18 cellular contexts compared by ENCODE assay signal in genomic region chr9:14511452-14511851, GRCh38.
DNase-seq lines count a peak whose midpoint lies in the region; ATAC-seq, FAIRE-seq and TF ChIP-seq lines count a peak whose summit lies in the region.
"Had no signal": no experiment of that assay in that cellular context is flagged by ENCODE, and none has a peak within 500 bp of the region (broad histone marks: within the 10 kb centered on the region; RNA-seq: fewer than 3 reads in every experiment).

No MANE protein-coding gene starts in this region.

- H3K27me3 ChIP-seq in suprapubic skin, result no peaks in the 10 kb centered on the region
- H3K27me3 ChIP-seq in small intestine (ENCODE audit: control insufficient read depth in 2 of 2, insufficient read depth in 2 of 2, low read length in 2 of 2), result no peaks in the 10 kb centered on the region
- H3K27me3 ChIP-seq: adrenal gland, tibial artery had no signal

- no peaks in the 10 kb centered on the region for H3K36me3 Mint-ChIP-seq in activated T-helper 17 cell treated with anti-CD3 and anti-CD28 coated beads, Interleukin-2, amount 50 U/mL, for 72 hours (ENCODE audit: low read depth)

- TF ChIP-seq POLR2A in suprapubic skin (IDR thresholded peaks at IDR 0.05), result no peak

- H3K9me3 Mint-ChIP-seq in activated T-helper 17 cell treated with anti-CD3 and anti-CD28 coated beads, Interleukin-2, amount 50 U/mL, for 72 hours, result no peaks in the 10 kb centered on the region
- H3K9me3 Mint-ChIP-seq: nephron progenitor cell had no signal

- no peaks in the 10 kb centered on the region for H3K4me1 Mint-ChIP-seq in activated T-helper 17 cell treated with anti-CD3 and anti-CD28 coated beads, Interleukin-2, amount 50 U/mL, for 72 hours
- H3K4me1 Mint-ChIP-seq: nephron progenitor cell had no signal

- H3K36me3 ChIP-seq in suprapubic skin (no peaks in the 10 kb centered on the region), small intestine (ENCODE audit: control insufficient read depth in 2 of 2, insufficient read depth in 2 of 2, low read length in 2 of 2) (no peaks in the 10 kb centered on the region)
- H3K36me3 ChIP-seq: adrenal gland, tibial artery had no signal

- no peak overlapping the region for H3K4me3 ChIP-seq in suprapubic skin
- no peak overlapping the region for H3K4me3 ChIP-seq in small intestine (ENCODE audit: low read depth in 1 of 2, low read length in 2 of 2)
- H3K4me3 ChIP-seq: adrenal gland, skin epidermis, tibial artery had no signal

- H3K9me3 ChIP-seq in suprapubic skin, result no peaks in the 10 kb centered on the region
- no peaks in the 10 kb centered on the region for H3K9me3 ChIP-seq in small intestine (ENCODE audit: control insufficient read depth, low read depth)
- H3K9me3 ChIP-seq: adrenal gland, Caco-2, tibial artery had no signal

- no peak overlapping the region for H3K27ac Mint-ChIP-seq in activated T-helper 17 cell treated with anti-CD3 and anti-CD28 coated beads, Interleukin-2, amount 50 U/mL, for 72 hours
- H3K27ac Mint-ChIP-seq: nephron progenitor cell had no signal

- TF ChIP-seq EP300 in suprapubic skin (IDR thresholded peaks at IDR 0.05), result no peak

- H3K4me1 ChIP-seq in suprapubic skin, result no peaks in the 10 kb centered on the region
- no peaks in the 10 kb centered on the region for H3K4me1 ChIP-seq in small intestine (ENCODE audit: control insufficient read depth in 2 of 2, insufficient read depth in 1 of 2, low read depth in 1 of 2, low read length in 1 of 2)
- H3K4me1 ChIP-seq: adrenal gland, Caco-2, tibial artery had no signal

- FAIRE-seq in small intestine (lab: Jason Lieb, UNC), result no peak

- H3K27ac ChIP-seq in suprapubic skin (no peak overlapping the region), small intestine (ENCODE audit: low read depth in 1 of 2, low read length in 1 of 2) (no peak overlapping the region)
- H3K27ac ChIP-seq: adrenal gland, skin epidermis, tibial artery had no signal

- peaks cover 13% of the 10 kb centered on the region for H3K27me3 Mint-ChIP-seq in activated T-helper 17 cell treated with anti-CD3 and anti-CD28 coated beads, Interleukin-2, amount 50 U/mL, for 72 hours

- no peak overlapping the region for H3K4me3 Mint-ChIP-seq in activated T-helper 17 cell treated with anti-CD3 and anti-CD28 coated beads, Interleukin-2, amount 50 U/mL, for 72 hours
- H3K4me3 Mint-ChIP-seq: nephron progenitor cell had no signal

- DNase-seq in activated CD4-positive, CD25-positive, alpha-beta regulatory T cell (lab: John Stamatoyannopoulos, UW), result no peak
- no peak for DNase-seq in stimulated activated naive CD8-positive, alpha-beta T cell treated with anti-CD3 and anti-CD28 coated beads, Interleukin-15, Interleukin-2, amounts not matched to agents 100 U/mL and 50 U/mL, for 24 hours
- DNase-seq in suprapubic skin (ENCODE audit: low spot score in 2 of 2) (no peak), NCI-H748 (lab: John Stamatoyannopoulos, UW; ENCODE audit: unreplicated experiment) (no peak), small intestine (no peak)
- DNase-seq: 8988T, adrenal gland, Caco-2, H7, head of caudate nucleus, Karpas-422, NCI-H187, nephron progenitor cell, tibial artery had no signal

- no peak for TF ChIP-seq CTCF in suprapubic skin (IDR thresholded peaks at IDR 0.05)

- ATAC-seq in activated CD4-positive, CD25-positive, alpha-beta regulatory T cell treated with anti-CD3 and anti-CD28 coated beads, Interleukin-2, amount 50 U/mL, for 24 hours, result peak; percentile 48 to 71
- peak; percentile 93 for ATAC-seq in HG03025 (IDR thresholded peaks at IDR 0.05; ENCODE audit: low FRiP score, unreplicated experiment)
- peak; percentile 73 for ATAC-seq in activated T-helper 17 cell treated with anti-CD3 and anti-CD28 coated beads, Interleukin-2, amount 50 U/mL, for 72 hours (replicated peaks)
- peak; percentile 43 for ATAC-seq in stimulated activated naive CD8-positive, alpha-beta T cell treated with anti-CD3 and anti-CD28 coated beads, Interleukin-15, Interleukin-2, amounts not matched to agents 100 U/mL and 50 U/mL, for 24 hours

Comparison
In these comparisons a context has a peak if more than half of its experiments do, and no peak if none do; other contexts are left out.
1. ATAC-seq: peak in every context shown above with its lines; median percentile 93 in HG03025; 73 in activated T-helper 17 cell treated with anti-CD3 and anti-CD28 coated beads, Interleukin-2, amount 50 U/mL, for 72 hours; 60 in activated CD4-positive, CD25-positive, alpha-beta regulatory T cell treated with anti-CD3 and anti-CD28 coated beads, Interleukin-2, amount 50 U/mL, for 24 hours; 43 in stimulated activated naive CD8-positive, alpha-beta T cell treated with anti-CD3 and anti-CD28 coated beads, Interleukin-15, Interleukin-2, amounts not matched to agents 100 U/mL and 50 U/mL, for 24 hours.